ENCODE assay signal across 1 cellular context in genomic region chr14:73787760-73788508, GRCh38.
TF ChIP-seq lines count a peak whose summit lies in the region.

No MANE protein-coding gene starts in this region.

TF ChIP-seq in IMR-90, 13 proteins besides CTCF, POLR2A, EP300 and RAD21 (continued from another document):
- no peak for TF ChIP-seq MAZ (IDR thresholded peaks at IDR 0.05; ENCODE audit: borderline replicate concordance, low read depth, low read length)
